ENCODE assay signal across 8 cellular contexts in genomic region chr2:71530246-71530986, GRCh38.
A peak's percentile ranks its signal among the peaks of the same experiment; 100 is the strongest.
DNase-seq lines count a peak whose midpoint lies in the region; ATAC-seq and TF ChIP-seq lines count a peak whose summit lies in the region.

No MANE protein-coding gene starts in this region.

- intact Hi-C loops in activated CD4-positive, alpha-beta memory T cell treated with anti-CD3 and anti-CD28 coated beads for 36 hours (cut with micrococcal nuclease): loop anchor here (1.0 to 10.0 kb wide), 2 partner anchors 620 to 1214 kb away; no protein-coding TSS in a partner anchor
- intact Hi-C loops in PC-3 (cut with micrococcal nuclease): no loop called here

- no peak overlapping the region for H3K4me3 ChIP-seq in PC-3 (ENCODE audit: low read length)

- no TSS peak for BruUV-seq in PC-3 (replicated peaks; lab: Mats Ljungman, UMichigan)

- H3K27me3 Mint-ChIP-seq in activated CD4-positive, alpha-beta memory T cell treated with anti-CD3 and anti-CD28 coated beads for 36 hours: peaks cover 31% of the 10 kb centered on the region
- H3K27me3 Mint-ChIP-seq in activated CD4-positive, alpha-beta memory T cell treated with anti-CD3 and anti-CD28 coated beads, Interleukin-2, amount 10 ng/mL, durations not matched to agents 7 days and 5 days: peaks cover 22% of the 10 kb centered on the region
- no peaks in the 10 kb centered on the region for H3K27me3 Mint-ChIP-seq in T-helper 2 cell treated with Interferon-gamma antibody and Interleukin-4, amounts not matched to agents 5 μg/mL and 100 μg/mL, for 36 hours (ENCODE audit: low read depth)

- CTCF ChIA-PET in activated CD4-positive, alpha-beta memory T cell treated with anti-CD3 and anti-CD28 coated beads for 36 hours (lab: Charles Lee): interaction anchor here (0.6 to 1.7 kb wide), 11 partner anchors 15 to 620 kb away, joined by 3 to 8 read pairs (median 4); no protein-coding TSS in a partner anchor
- CTCF ChIA-PET in activated CD4-positive, alpha-beta memory T cell treated with anti-CD3 and anti-CD28 coated beads, Interleukin-2, amount 10 ng/mL, durations not matched to agents 7 days and 5 days (lab: Charles Lee): interaction anchor here (0.5 to 2.5 kb wide), 7 partner anchors 11 to 385 kb away, joined by 3 to 7 read pairs (median 5); no protein-coding TSS in a partner anchor
- CTCF ChIA-PET in PC-3 (lab: Charles Lee): interaction anchor here (0.5 kb wide), 1 partner anchor 307 kb away, joined by 3 read pairs; no protein-coding TSS in a partner anchor

- no peak overlapping the region for H3K4me2 ChIP-seq in PC-3 (ENCODE audit: low read length)

- no peaks in the 10 kb centered on the region for H4K20me1 ChIP-seq in PC-3 (ENCODE audit: low read length)

- H3K9ac ChIP-seq in PC-3 (ENCODE audit: low read length): no peak overlapping the region

- no peak overlapping the region for H3K27ac ChIP-seq in PC-3 (ENCODE audit: low read length)

- no peaks in the 10 kb centered on the region for H3K9me3 Mint-ChIP-seq in activated CD4-positive, alpha-beta memory T cell treated with anti-CD3 and anti-CD28 coated beads for 36 hours
- H3K9me3 Mint-ChIP-seq in activated CD4-positive, alpha-beta memory T cell treated with anti-CD3 and anti-CD28 coated beads, Interleukin-2, amount 10 ng/mL, durations not matched to agents 7 days and 5 days: no peaks in the 10 kb centered on the region
- no peaks in the 10 kb centered on the region for H3K9me3 Mint-ChIP-seq in T-helper 2 cell treated with Interferon-gamma antibody and Interleukin-4, amounts not matched to agents 5 μg/mL and 100 μg/mL, for 36 hours

- peak; percentile 28 for DNase-seq in activated CD4-positive, alpha-beta memory T cell treated with anti-CD3 and anti-CD28 coated beads for 36 hours
- DNase-seq in activated CD4-positive, alpha-beta memory T cell treated with anti-CD3 and anti-CD28 coated beads, Interleukin-2, amount 10 ng/mL, durations not matched to agents 7 days and 5 days: no peak
- DNase-seq in PC-3 (peak; percentile 62), dedifferentiated amniotic fluid mesenchymal stem cell (ENCODE audit: extremely low spot score) (peak; percentile 28), lung microvascular endothelial cell (ENCODE audit: low read depth in 2 of 2) (peak; percentile 60 to 65)
- DNase-seq in T-helper 2 cell treated with Interferon-gamma antibody and Interleukin-4, amounts not matched to agents 5 μg/mL and 100 μg/mL, for 36 hours (ENCODE audit: low spot score): no peak

- H3K4me1 ChIP-seq in PC-3 (ENCODE audit: insufficient read depth, low read length): peaks cover 14% of the 10 kb centered on the region

- H2AFZ ChIP-seq in PC-3 (ENCODE audit: low read length): no peak overlapping the region

- no peak overlapping the region for H3K27ac Mint-ChIP-seq in activated CD4-positive, alpha-beta memory T cell treated with anti-CD3 and anti-CD28 coated beads for 36 hours
- H3K27ac Mint-ChIP-seq in activated CD4-positive, alpha-beta memory T cell treated with anti-CD3 and anti-CD28 coated beads, Interleukin-2, amount 10 ng/mL, durations not matched to agents 7 days and 5 days: no peak overlapping the region
- H3K27ac Mint-ChIP-seq in T-helper 2 cell treated with Interferon-gamma antibody and Interleukin-4, amounts not matched to agents 5 μg/mL and 100 μg/mL, for 36 hours: no peak overlapping the region

- no peaks in the 10 kb centered on the region for H3K27me3 ChIP-seq in PC-3 (ENCODE audit: low read length)

- peak; percentile 84 for TF ChIP-seq CTCF in PC-3 (conservative IDR thresholded peaks at IDR 0.05; ENCODE audit: low read depth, low read length)

- no peak overlapping the region for H3K4me3 Mint-ChIP-seq in activated CD4-positive, alpha-beta memory T cell treated with anti-CD3 and anti-CD28 coated beads for 36 hours
- H3K4me3 Mint-ChIP-seq in activated CD4-positive, alpha-beta memory T cell treated with anti-CD3 and anti-CD28 coated beads, Interleukin-2, amount 10 ng/mL, durations not matched to agents 7 days and 5 days: no peak overlapping the region
- no peak overlapping the region for H3K4me3 Mint-ChIP-seq in T-helper 2 cell treated with Interferon-gamma antibody and Interleukin-4, amounts not matched to agents 5 μg/mL and 100 μg/mL, for 36 hours

- H3K36me3 Mint-ChIP-seq in activated CD4-positive, alpha-beta memory T cell treated with anti-CD3 and anti-CD28 coated beads for 36 hours: no peaks in the 10 kb centered on the region
- H3K36me3 Mint-ChIP-seq in activated CD4-positive, alpha-beta memory T cell treated with anti-CD3 and anti-CD28 coated beads, Interleukin-2, amount 10 ng/mL, durations not matched to agents 7 days and 5 days (ENCODE audit: low read depth): no peaks in the 10 kb centered on the region
- H3K36me3 Mint-ChIP-seq in T-helper 2 cell treated with Interferon-gamma antibody and Interleukin-4, amounts not matched to agents 5 μg/mL and 100 μg/mL, for 36 hours (ENCODE audit: low read depth): no peaks in the 10 kb centered on the region

- POLR2A ChIA-PET in activated CD4-positive, alpha-beta memory T cell treated with anti-CD3 and anti-CD28 coated beads for 36 hours (lab: Charles Lee): no interaction called here
- POLR2A ChIA-PET in activated CD4-positive, alpha-beta memory T cell treated with anti-CD3 and anti-CD28 coated beads, Interleukin-2, amount 10 ng/mL, durations not matched to agents 7 days and 5 days (lab: Charles Lee): no interaction called here
- POLR2A ChIA-PET in PC-3 (lab: Charles Lee; ENCODE audit: unreplicated experiment): interaction anchor here (0.7 kb wide), 1 partner anchor 16 kb away, joined by 4 read pairs; no protein-coding TSS in a partner anchor

- no peaks in the 10 kb centered on the region for H3K36me3 ChIP-seq in PC-3 (ENCODE audit: low read depth, low read length)

- H3K4me1 Mint-ChIP-seq in activated CD4-positive, alpha-beta memory T cell treated with anti-CD3 and anti-CD28 coated beads for 36 hours (ENCODE audit: low read depth): peaks cover 2% of the 10 kb centered on the region
- H3K4me1 Mint-ChIP-seq in activated CD4-positive, alpha-beta memory T cell treated with anti-CD3 and anti-CD28 coated beads, Interleukin-2, amount 10 ng/mL, durations not matched to agents 7 days and 5 days: peaks cover 1% of the 10 kb centered on the region
- no peaks in the 10 kb centered on the region for H3K4me1 Mint-ChIP-seq in T-helper 2 cell treated with Interferon-gamma antibody and Interleukin-4, amounts not matched to agents 5 μg/mL and 100 μg/mL, for 36 hours (ENCODE audit: low read depth)

- H3K9me3 ChIP-seq in PC-3 (ENCODE audit: low read length): no peaks in the 10 kb centered on the region

- H3K9me2 ChIP-seq in PC-3 (replicated peaks; ENCODE audit: low read length): no peaks in the 10 kb centered on the region

- no peaks in the 10 kb centered on the region for H3K79me2 ChIP-seq in PC-3 (ENCODE audit: low read length)

- no peaks in the 10 kb centered on the region for H3F3A ChIP-seq in PC-3 (ENCODE audit: low read length, unreplicated experiment)

- ATAC-seq in HG03354 (IDR thresholded peaks at IDR 0.05; ENCODE audit: poor library complexity, severe bottlenecking, unreplicated experiment) (peak; percentile 62), PC-3 (peak; percentile 20; the same call in 1 of the 2 replicates), GM18517 (IDR thresholded peaks at IDR 0.05; ENCODE audit: unreplicated experiment) (no peak)

Comparison
In these comparisons a context has a peak if more than half of its experiments do, and no peak if none do; other contexts are left out.
1. DNase-seq: peak in activated CD4-positive, alpha-beta memory T cell treated with anti-CD3 and anti-CD28 coated beads for 36 hours (single experiment), PC-3 (single experiment), dedifferentiated amniotic fluid mesenchymal stem cell (single experiment) and lung microvascular endothelial cell (2 of 2); none in activated CD4-positive, alpha-beta memory T cell treated with anti-CD3 and anti-CD28 coated beads, Interleukin-2, amount 10 ng/mL, durations not matched to agents 7 days and 5 days (single experiment) and T-helper 2 cell treated with Interferon-gamma antibody and Interleukin-4, amounts not matched to agents 5 μg/mL and 100 μg/mL, for 36 hours (single experiment).